21 cellular contexts compared by ENCODE assay signal in genomic region chr11:24574461-24574860, GRCh38.
"Had no signal": no experiment of that assay in that cellular context is flagged by ENCODE, and none has a peak within 500 bp of the region (broad histone marks: within the 10 kb centered on the region; RNA-seq: fewer than 3 reads in every experiment).

No MANE protein-coding gene starts in this region.

- H3K4me3 ChIP-seq: body of pancreas, coronary artery, pancreas, thoracic aorta, upper lobe of left lung had no signal

- H3K4me1 ChIP-seq: body of pancreas, pancreas, upper lobe of left lung had no signal

- H3K9me3 ChIP-seq: body of pancreas, pancreas, thoracic aorta, upper lobe of left lung had no signal

- H3K4me1 Mint-ChIP-seq: immature natural killer cell; naive thymus-derived CD4-positive, alpha-beta T cell; stimulated activated memory B cell treated with anti-CD40 and anti-IgM and Interleukin-4, amounts not matched to agents 10 μg/mL and 1 μg/mL and 100 μg/mL, for 72 hours had no signal

- H3K27ac ChIP-seq: body of pancreas, coronary artery, pancreas, thoracic aorta, upper lobe of left lung, VCaP had no signal

- DNase-seq: activated CD4-positive, CD25-positive, alpha-beta regulatory T cell treated with anti-CD3 and anti-CD28 coated beads, Interleukin-2, amount 50 U/mL, for 72 hours; activated effector memory CD4-positive, alpha-beta T cell treated with anti-CD3 and anti-CD28 coated beads, Interleukin-2, amount 50 U/mL, for 16 hours; activated naive CD4-positive, alpha-beta T cell treated with anti-CD3 and anti-CD28 coated beads, Interleukin-2, amount 50 U/mL, for 16 hours; activated T-cell treated with anti-CD3 and anti-CD28 coated beads, Interleukin-2, amount 50 U/mL, for 72 hours; amniotic stem cell; body of pancreas; central memory CD4-positive, alpha-beta T cell; erythroblast; immature natural killer cell; left cardiac atrium; mesendoderm; naive thymus-derived CD4-positive, alpha-beta T cell; pancreas; stimulated activated CD4-positive, alpha-beta T cell treated with anti-CD3 and anti-CD28 coated beads, Interleukin-4, amount 100 ng/mL, for 24 hours; upper lobe of left lung had no signal

- H3K9me3 Mint-ChIP-seq: T-helper 1 cell treated with Interleukin-12 subunit alpha and Interleukin-12 subunit beta and Interleukin-4 antibody, amounts not matched to agents 30 μg/mL and 1 μg/mL, for 36 hours had no signal

- ATAC-seq: activated T-cell treated with anti-CD3 and anti-CD28 coated beads, Interleukin-2, amount 50 U/mL, for 72 hours; body of pancreas; left cardiac atrium; naive thymus-derived CD4-positive, alpha-beta T cell; pancreas; sciatic nerve; stimulated activated memory B cell treated with anti-CD40 and anti-IgM and Interleukin-4, amounts not matched to agents 10 μg/mL and 1 μg/mL and 100 μg/mL, for 72 hours had no signal

- H3K36me3 Mint-ChIP-seq: immature natural killer cell; naive thymus-derived CD4-positive, alpha-beta T cell; stimulated activated memory B cell treated with anti-CD40 and anti-IgM and Interleukin-4, amounts not matched to agents 10 μg/mL and 1 μg/mL and 100 μg/mL, for 72 hours had no signal

- H3K27me3 ChIP-seq: body of pancreas, pancreas, upper lobe of left lung had no signal

- H3K27me3 Mint-ChIP-seq: naive thymus-derived CD4-positive, alpha-beta T cell; stimulated activated memory B cell treated with anti-CD40 and anti-IgM and Interleukin-4, amounts not matched to agents 10 μg/mL and 1 μg/mL and 100 μg/mL, for 72 hours had no signal

- H3K36me3 ChIP-seq: pancreas, thoracic aorta, upper lobe of left lung had no signal

- H3K4me3 Mint-ChIP-seq: activated T-cell treated with anti-CD3 and anti-CD28 coated beads, Interleukin-2, amount 50 U/mL, for 72 hours; immature natural killer cell; naive thymus-derived CD4-positive, alpha-beta T cell; stimulated activated memory B cell treated with anti-CD40 and anti-IgM and Interleukin-4, amounts not matched to agents 10 μg/mL and 1 μg/mL and 100 μg/mL, for 72 hours; T-helper 1 cell treated with Interleukin-12 subunit alpha and Interleukin-12 subunit beta and Interleukin-4 antibody, amounts not matched to agents 30 μg/mL and 1 μg/mL, for 36 hours had no signal

- H3K27ac Mint-ChIP-seq: activated T-cell treated with anti-CD3 and anti-CD28 coated beads, Interleukin-2, amount 50 U/mL, for 72 hours; immature natural killer cell; naive thymus-derived CD4-positive, alpha-beta T cell; stimulated activated memory B cell treated with anti-CD40 and anti-IgM and Interleukin-4, amounts not matched to agents 10 μg/mL and 1 μg/mL and 100 μg/mL, for 72 hours; T-helper 1 cell treated with Interleukin-12 subunit alpha and Interleukin-12 subunit beta and Interleukin-4 antibody, amounts not matched to agents 30 μg/mL and 1 μg/mL, for 36 hours had no signal
